ENCODE assay signal across 11 cellular contexts in the genomic region with DNA sequence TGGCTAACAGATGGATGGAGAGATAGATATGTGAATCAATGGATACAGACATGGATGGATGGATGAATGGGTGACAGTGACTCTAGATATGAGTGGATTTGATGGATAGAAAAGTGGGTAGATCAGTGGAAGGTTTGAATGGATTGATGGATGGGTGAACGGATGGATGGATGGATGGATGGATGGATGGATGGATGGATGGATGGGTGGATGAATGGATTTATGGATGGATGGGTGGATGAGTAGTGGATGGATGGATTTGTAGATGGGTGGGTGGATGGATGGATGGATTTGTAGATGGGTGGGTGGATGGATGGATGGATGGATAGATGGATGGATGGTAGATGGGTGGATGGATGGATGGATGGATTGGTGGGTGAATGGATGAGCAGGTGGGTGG. TPM values are rescaled to one million over a fixed set of nuclear protein-coding genes. Genes with fewer than 3 reads are reported as not detected.
"Had no signal": no experiment of that assay in that cellular context is flagged by ENCODE, and none has a peak within 500 bp of the region (broad histone marks: within the 10 kb centered on the region; RNA-seq: fewer than 3 reads in every experiment).

No MANE protein-coding gene starts in this region.

- H3K27ac ChIP-seq: GM23248, HL-60, KMS-11 had no signal

- FAIRE-seq: H54 had no signal

- DNase-seq: GM23248, GOT3, H9, HCEC 1CT, HFFc6, IMR-90, KBM-7 had no signal

- H3K4me3 ChIP-seq: GM23248 had no signal

- H2AFZ ChIP-seq: GM23248 had no signal

- H3K4me2 ChIP-seq: KMS-11 had no signal

- H3K9ac ChIP-seq: GM23248, KMS-11 had no signal

RNA-seq across cellular contexts. Expression of a gene that starts 6.8 kb away (rescaled TPM):
- total RNA-seq: HT1080, IMR-90 had no signal
- polyA plus RNA-seq: GM23248 had no signal

RNA-seq across cellular contexts. Expression of a gene that starts 52.7 kb away (rescaled TPM):
- total RNA-seq: GM23248, H9, HFFc6, IMR-90 had no signal
- polyA plus RNA-seq: GM23248, IMR-90 had no signal
